Comparison of ENCODE assay signal across 8 cellular contexts in genomic region chr14:60092516-60092915, GRCh38. TPM values are rescaled to one million over a fixed set of nuclear protein-coding genes. Genes with fewer than 3 reads are reported as not detected.
DNase-seq lines count a peak whose midpoint lies in the region; ATAC-seq, FAIRE-seq and TF ChIP-seq lines count a peak whose summit lies in the region.

No MANE protein-coding gene starts in this region.

- intact Hi-C loops in Panc1 (cut with micrococcal nuclease; ENCODE audit: unreplicated experiment), result loop anchor here (10.0 kb wide), 1 partner anchor 72 kb away; the partner anchor contains the start of gene DHRS7

- H3K27me3 Mint-ChIP-seq in immature natural killer cell (ENCODE audit: low read depth in 3 of 3), result peaks cover 5 to 19% (median 18%) of the 10 kb centered on the region in 3 donors

- TF ChIP-seq CTCF in AG10803 (conservative IDR thresholded peaks at IDR 0.05; ENCODE audit: low read length) (no peak), Panc1 (IDR thresholded peaks at IDR 0.05) (no peak), brain microvascular endothelial cell (IDR thresholded peaks at IDR 0.05; ENCODE audit: low read depth, low read length, missing control alignments) (no peak)

- H3K4me3 Mint-ChIP-seq in immature natural killer cell, result peak overlapping the region; percentile 89 to 96 (median 91)

- no peaks in the 10 kb centered on the region for H3K27me3 ChIP-seq in Panc1 (ENCODE audit: control insufficient read depth, insufficient read depth, low read length)
- H3K27me3 ChIP-seq in brain microvascular endothelial cell (replicated peaks), result no peaks in the 10 kb centered on the region
- no peaks in the 10 kb centered on the region for H3K27me3 ChIP-seq in small intestine (ENCODE audit: control insufficient read depth in 2 of 2, insufficient read depth in 2 of 2, low read length in 2 of 2)

- peak overlapping the region; percentile 91 for H3K4me3 ChIP-seq in AG10803 (ENCODE audit: low read length)
- H3K4me3 ChIP-seq in Panc1 (ENCODE audit: low read depth in 2 of 2, low read length in 2 of 2), result peak overlapping the region; percentile 68 to 92
- H3K4me3 ChIP-seq in brain microvascular endothelial cell (ENCODE audit: low read depth, low read length), result peak overlapping the region; percentile 86
- H3K4me3 ChIP-seq in small intestine (ENCODE audit: low read depth in 1 of 2, low read length in 2 of 2), result peak overlapping the region; percentile 47 to 67

- WGBS in small intestine, 3 donors, result 0% methylated on average over 14 of the region's 14 CpGs

- CTCF ChIA-PET in Panc1 (lab: Charles Lee), result no interaction called here

- POLR2A ChIA-PET in Panc1 (lab: Charles Lee), result no interaction called here

- H3K36me3 ChIP-seq in Panc1 (ENCODE audit: control insufficient read depth, insufficient read depth, low read length) (no peaks in the 10 kb centered on the region; the same call in none of the 2 replicates), brain microvascular endothelial cell (replicated peaks) (no peaks in the 10 kb centered on the region), small intestine (ENCODE audit: control insufficient read depth in 2 of 2, insufficient read depth in 2 of 2, low read length in 2 of 2) (no peaks in the 10 kb centered on the region)

- DNase-seq in AG10803 (ENCODE audit: low read depth), result peak; percentile 44
- no peak for DNase-seq in GM19239 (ENCODE audit: insufficient read length, low spot score)
- DNase-seq in Panc1 (ENCODE audit: low read depth, low spot score), result no peak
- peak; percentile 29 for DNase-seq in brain microvascular endothelial cell
- DNase-seq in immature natural killer cell, result peak in 2 of 3 donors; percentile 31 to 34
- DNase-seq in small intestine, result peak; percentile 42

- TSS peak; percentile 75 for BruUV-seq in Panc1 (replicated peaks; lab: Mats Ljungman, UMichigan)

- in situ Hi-C loops in Panc1 (cut with HindIII; ENCODE audit: low pct_unique_long_range_greater_than_20kb, low sequenced_read_pairs) (no loop called here), brain microvascular endothelial cell (cut with HindIII; ENCODE audit: low pct_ligation_motif_present, low sequenced_read_pairs) (no loop called here)

- no peaks in the 10 kb centered on the region for H3K36me3 Mint-ChIP-seq in immature natural killer cell

- no peaks in the 10 kb centered on the region for H3K9me3 ChIP-seq in Panc1 (ENCODE audit: control insufficient read depth, insufficient read depth, low read depth, low read length)
- no peaks in the 10 kb centered on the region for H3K9me3 ChIP-seq in small intestine (ENCODE audit: control insufficient read depth, low read depth)

- H3K27ac Mint-ChIP-seq in immature natural killer cell, result peak overlapping the region; percentile 95 to 97 (median 97)

- peaks cover 52 to 62% of the 10 kb centered on the region in 2 donors for H3K4me1 Mint-ChIP-seq in immature natural killer cell

- H3K27ac ChIP-seq in Panc1 (ENCODE audit: low read length), result peak overlapping the region; percentile 90
- peak overlapping the region; percentile 96 for H3K27ac ChIP-seq in brain microvascular endothelial cell
- peak overlapping the region; percentile 90 to 98 for H3K27ac ChIP-seq in small intestine (ENCODE audit: low read depth in 1 of 2, low read length in 1 of 2)

- peak; percentile 67 for FAIRE-seq in GM19239 (lab: Jason Lieb, UNC)
- FAIRE-seq in small intestine (lab: Jason Lieb, UNC), result no peak

- no peaks in the 10 kb centered on the region for H3K9me3 Mint-ChIP-seq in immature natural killer cell

- H3K4me1 ChIP-seq in Panc1 (ENCODE audit: control insufficient read depth, insufficient read depth, low read length) (peaks cover 18% of the 10 kb centered on the region), small intestine (ENCODE audit: control insufficient read depth in 2 of 2, insufficient read depth in 1 of 2, low read depth in 1 of 2, low read length in 1 of 2) (peaks cover 0 to 10% of the 10 kb centered on the region in 2 donors)

- no peak for ATAC-seq in Panc1
- ATAC-seq in HG02642 (IDR thresholded peaks at IDR 0.05; ENCODE audit: poor library complexity, unreplicated experiment), result no peak
- ATAC-seq in HG03045 (IDR thresholded peaks at IDR 0.05; ENCODE audit: unreplicated experiment), result no peak

RNA-seq across cellular contexts. Expression of gene PCNX4, which starts 0.8 kb away (rescaled TPM):
- total RNA-seq in Panc1 (2021; ENCODE audit: unreplicated experiment), result 60.0 TPM
- 30.3 TPM for polyA plus RNA-seq in Panc1 (2012; ENCODE audit: insufficient read length)
- 10 to 100 TPM; 14.1 to 33.5 (median 31.9) TPM for polyA plus RNA-seq in immature natural killer cell
- polyA plus RNA-seq in small intestine, result 1 to 10 TPM; 3.0 to 9.8 (median 8.3) TPM

Comparison
In these comparisons a context has a peak if more than half of its experiments do, and no peak if none do; other contexts are left out.
1. DNase-seq: peak in AG10803 (single experiment), brain microvascular endothelial cell (single experiment), immature natural killer cell (2 of 3) and small intestine (single experiment); none in GM19239 (single experiment) and Panc1 (single experiment).
2. Peak in every context shown above with its lines, with median percentiles within 50 percentile points of each other: H3K4me3 ChIP-seq and H3K27ac ChIP-seq.